30 cellular contexts compared by ENCODE assay signal in genomic region chr2:184523732-184524131, GRCh38.
"Had no signal": no experiment of that assay in that cellular context is flagged by ENCODE, and none has a peak within 500 bp of the region (broad histone marks: within the 10 kb centered on the region; RNA-seq: fewer than 3 reads in every experiment).

No MANE protein-coding gene starts in this region.

- H3K4me1 ChIP-seq: gastrocnemius medialis, pancreas, right lobe of liver, testis, tibial artery, upper lobe of left lung, uterus had no signal

- H3K36me3 Mint-ChIP-seq: stimulated activated effector memory CD8-positive, alpha-beta T cell treated with anti-CD3 and anti-CD28 coated beads, Interleukin-12 subunit alpha, Interleukin-12 subunit beta, amount 100 ng/mL, for 72 hours had no signal

- H3K4me3 Mint-ChIP-seq: naive thymus-derived CD8-positive, alpha-beta T cell; nephron progenitor cell; stimulated activated effector memory CD8-positive, alpha-beta T cell treated with anti-CD3 and anti-CD28 coated beads, Interleukin-12 subunit alpha, Interleukin-12 subunit beta, amount 100 ng/mL, for 72 hours had no signal

- ATAC-seq: esophagus mucosa; gastrocnemius medialis; left lobe of liver; naive thymus-derived CD8-positive, alpha-beta T cell; pancreas; stimulated activated effector memory CD8-positive, alpha-beta T cell treated with anti-CD3 and anti-CD28 coated beads, Interleukin-12 subunit alpha, Interleukin-12 subunit beta, amount 100 ng/mL, for 72 hours; stimulated activated naive CD8-positive, alpha-beta T cell treated with anti-CD3 and anti-CD28 coated beads, Interleukin-15, Interleukin-2, amounts not matched to agents 100 U/mL and 50 U/mL, for 24 hours had no signal

- H3K27ac ChIP-seq: dorsolateral prefrontal cortex, epithelial cell of prostate, gastrocnemius medialis, pancreas, right lobe of liver, testis, tibial artery, upper lobe of left lung, uterus had no signal

- H3K27me3 ChIP-seq: dorsolateral prefrontal cortex, gastrocnemius medialis, pancreas, right lobe of liver, testis, tibial artery, upper lobe of left lung, uterus had no signal

- H3K27ac Mint-ChIP-seq: naive thymus-derived CD8-positive, alpha-beta T cell; nephron progenitor cell; progenitor cell of endocrine pancreas; stimulated activated effector memory CD8-positive, alpha-beta T cell treated with anti-CD3 and anti-CD28 coated beads, Interleukin-12 subunit alpha, Interleukin-12 subunit beta, amount 100 ng/mL, for 72 hours had no signal

- FAIRE-seq: colon, keratinocyte, pancreas had no signal

- H3K36me3 ChIP-seq: gastrocnemius medialis, pancreas, right lobe of liver, tibial artery, upper lobe of left lung, uterus had no signal

- H3K27me3 Mint-ChIP-seq: naive thymus-derived CD8-positive, alpha-beta T cell; progenitor cell of endocrine pancreas had no signal

- H3K4me1 Mint-ChIP-seq: naive thymus-derived CD8-positive, alpha-beta T cell; nephron progenitor cell; stimulated activated effector memory CD8-positive, alpha-beta T cell treated with anti-CD3 and anti-CD28 coated beads, Interleukin-12 subunit alpha, Interleukin-12 subunit beta, amount 100 ng/mL, for 72 hours had no signal

- H3K4me2 ChIP-seq: smooth muscle cell had no signal

- H3K4me3 ChIP-seq: dorsolateral prefrontal cortex, gastrocnemius medialis, pancreas, right lobe of liver, smooth muscle cell, testis, tibial artery, upper lobe of left lung, uterus had no signal

- DNase-seq: cerebellar nuclear complex; dorsolateral prefrontal cortex; effector CD4-positive, alpha-beta T cell; foreskin fibroblast; gastrocnemius medialis; head of caudate nucleus; mammary epithelial cell; mesendoderm; naive thymus-derived CD8-positive, alpha-beta T cell; nephron progenitor cell; occipital lobe; stimulated activated CD4-positive, alpha-beta T cell treated with anti-CD3 and anti-CD28 coated beads, Interleukin-12 subunit alpha, Interleukin-12 subunit beta, amount 100 ng/mL, for 4 hours; stimulated activated CD4-positive, alpha-beta T cell treated with anti-CD3 and anti-CD28 coated beads, Interleukin-1b, Interleukin-23, amount 100 ng/mL, for 48 hours; stimulated activated CD4-positive, alpha-beta T cell treated with anti-CD3 and anti-CD28 coated beads, Interleukin-4, amount 100 ng/mL, for 24 hours; stimulated activated naive CD8-positive, alpha-beta T cell treated with anti-CD3 and anti-CD28 coated beads, Interleukin-15, Interleukin-2, amounts not matched to agents 100 U/mL and 50 U/mL, for 24 hours; substantia nigra; testis; uterus had no signal

- H3K9me3 ChIP-seq: pancreas, right lobe of liver, testis, uterus had no signal
